11 cellular contexts compared by ENCODE assay signal in genomic region chrX:108584617-108585211, GRCh38.
DNase-seq lines count a peak whose midpoint lies in the region; ATAC-seq and TF ChIP-seq lines count a peak whose summit lies in the region.
"Had no signal": no experiment of that assay in that cellular context is flagged by ENCODE, and none has a peak within 500 bp of the region (broad histone marks: within the 10 kb centered on the region; RNA-seq: fewer than 3 reads in every experiment).

No MANE protein-coding gene starts in this region.

- ATAC-seq in heart left ventricle (no peak), upper lobe of right lung (no peak)
- ATAC-seq: activated naive CD4-positive, alpha-beta T cell treated with anti-CD3 and anti-CD28 coated beads, Interleukin-2, amount 50 U/mL, for 72 hours; CD8-positive, alpha-beta T cell had no signal

- no peak for TF ChIP-seq POLR2A in heart left ventricle (IDR thresholded peaks at IDR 0.05)

- DNase-seq in cardiac muscle cell (ENCODE audit: low read depth in 1 of 2, low spot score in 1 of 2) = peak; percentile 2 to 11
- no peak for DNase-seq in heart left ventricle
- peak; percentile 45 for DNase-seq in OCI-M1 (lab: John Stamatoyannopoulos, UW)
- DNase-seq in fibroblast of villous mesenchyme (ENCODE audit: low read depth) = peak; percentile 9
- DNase-seq in upper lobe of right lung = no peak
- DNase-seq in activated CD4-positive, alpha-beta T cell treated with anti-CD3 and anti-CD28 coated beads for 48 hours = no peak
- no peak for DNase-seq in glomerular visceral epithelial cell (ENCODE audit: extremely low spot score)
- DNase-seq in SHP77 treated with DMSO at 0.1 percent for 48 hours (lab: John Stamatoyannopoulos, UW) = no peak
- DNase-seq: CD8-positive, alpha-beta T cell had no signal

- H3K27me3 ChIP-seq in cardiac muscle cell = no peaks in the 10 kb centered on the region
- no peaks in the 10 kb centered on the region for H3K27me3 ChIP-seq in heart left ventricle
- no peaks in the 10 kb centered on the region for H3K27me3 ChIP-seq in upper lobe of right lung
- H3K27me3 ChIP-seq: SJSA1 had no signal

- H3K27ac ChIP-seq in cardiac muscle cell = no peak overlapping the region
- H3K27ac ChIP-seq in heart left ventricle = no peak overlapping the region
- no peak overlapping the region for H3K27ac ChIP-seq in upper lobe of right lung
- H3K27ac ChIP-seq: SJSA1 had no signal

- intact Hi-C loops in heart left ventricle (cut with DNase I) (no loop called here), upper lobe of right lung (cut with DNase I) (no loop called here)

- H3K36me3 ChIP-seq in cardiac muscle cell (peaks cover 31% of the 10 kb centered on the region), heart left ventricle (peaks cover 0 to 11% (median 0%) of the 10 kb centered on the region in 9 donors), upper lobe of right lung (no peaks in the 10 kb centered on the region)
- H3K36me3 ChIP-seq: SJSA1 had no signal

- H3K4me1 ChIP-seq in cardiac muscle cell (ENCODE audit: low read depth) (no peaks in the 10 kb centered on the region), heart left ventricle (no peaks in the 10 kb centered on the region), upper lobe of right lung (no peaks in the 10 kb centered on the region)
- H3K4me1 ChIP-seq: SJSA1 had no signal

- H3K4me3 ChIP-seq in cardiac muscle cell (no peak overlapping the region), heart left ventricle (no peak overlapping the region), fibroblast of villous mesenchyme (ENCODE audit: low read depth, low read length) (no peak overlapping the region), upper lobe of right lung (no peak overlapping the region)
- H3K4me3 ChIP-seq: SJSA1 had no signal

- H3K9me3 ChIP-seq in cardiac muscle cell (ENCODE audit: low read depth) (no peaks in the 10 kb centered on the region), heart left ventricle (no peaks in the 10 kb centered on the region), upper lobe of right lung (no peaks in the 10 kb centered on the region)
- H3K9me3 ChIP-seq: SJSA1 had no signal

- TF ChIP-seq CTCF in cardiac muscle cell (IDR thresholded peaks at IDR 0.05; ENCODE audit: low read depth, low read length) (peak; percentile 23), heart left ventricle (IDR thresholded peaks at IDR 0.05) (peak in 1 of 12 donors; percentile 18), fibroblast of villous mesenchyme (IDR thresholded peaks at IDR 0.05; ENCODE audit: insufficient read depth, low read depth, low read length) (peak; percentile 39), upper lobe of right lung (IDR thresholded peaks at IDR 0.05) (peak; percentile 4)

- 82 to 94% (median 89%) methylated on average over 2 of the region's 2 CpGs for WGBS in heart left ventricle, 4 donors

Comparison
In these comparisons a context has a peak if more than half of its experiments do, and no peak if none do; other contexts are left out.
1. DNase-seq: peak in cardiac muscle cell (2 of 2), OCI-M1 (single experiment) and fibroblast of villous mesenchyme (single experiment); none in heart left ventricle (0 of 5), upper lobe of right lung (single experiment), activated CD4-positive, alpha-beta T cell treated with anti-CD3 and anti-CD28 coated beads for 48 hours (single experiment), glomerular visceral epithelial cell (single experiment) and SHP77 treated with DMSO at 0.1 percent for 48 hours (single experiment).